Comparison of ENCODE assay signal across 10 cellular contexts in genomic region chr7:158761945-158762344, GRCh38.
"Had no signal": no experiment of that assay in that cellular context is flagged by ENCODE, and none has a peak within 500 bp of the region (broad histone marks: within the 10 kb centered on the region; RNA-seq: fewer than 3 reads in every experiment).

No MANE protein-coding gene starts in this region.

- H3K9me3 ChIP-seq: neutrophil, upper lobe of left lung had no signal

- H3K4me1 Mint-ChIP-seq: activated B cell treated with CpG ODN at 0.5 μM for 24 hours had no signal

- H3K27ac ChIP-seq: neutrophil, upper lobe of left lung had no signal

- H3K27ac Mint-ChIP-seq: activated B cell treated with CpG ODN at 0.5 μM for 24 hours; stimulated activated naive B cell treated with anti-CD40 and anti-IgM and Interleukin-4, amounts not matched to agents 10 μg/mL and 1 μg/mL and 100 μg/mL, for 72 hours had no signal

- H3K27me3 ChIP-seq: neutrophil, upper lobe of left lung had no signal

- H3K4me3 Mint-ChIP-seq: activated B cell treated with CpG ODN at 0.5 μM for 24 hours; effector memory CD8-positive, alpha-beta T cell; stimulated activated naive B cell treated with anti-CD40 and anti-IgM and Interleukin-4, amounts not matched to agents 10 μg/mL and 1 μg/mL and 100 μg/mL, for 72 hours had no signal

- H3K27me3 Mint-ChIP-seq: activated B cell treated with CpG ODN at 0.5 μM for 24 hours; effector memory CD8-positive, alpha-beta T cell; stimulated activated naive B cell treated with anti-CD40 and anti-IgM and Interleukin-4, amounts not matched to agents 10 μg/mL and 1 μg/mL and 100 μg/mL, for 72 hours had no signal

- DNase-seq: activated B cell treated with CpG ODN at 0.5 μM for 24 hours; activated CD4-positive, alpha-beta T cell treated with anti-CD3 and anti-CD28 coated beads for 48 hours; activated effector memory CD4-positive, alpha-beta T cell treated with Interleukin-2 at 50 U/mL for 16 hours; dermis blood vessel endothelial cell; effector memory CD8-positive, alpha-beta T cell; posterior cingulate gyrus; stimulated activated CD4-positive, alpha-beta T cell treated with anti-CD3 and anti-CD28 coated beads, Interleukin-2, amount 100 ng/mL, for 48 hours; stimulated activated naive B cell treated with anti-CD40 and anti-IgM and Interleukin-4, amounts not matched to agents 10 μg/mL and 1 μg/mL and 100 μg/mL, for 72 hours; upper lobe of left lung had no signal

- H3K9me3 Mint-ChIP-seq: activated B cell treated with CpG ODN at 0.5 μM for 24 hours; effector memory CD8-positive, alpha-beta T cell; stimulated activated naive B cell treated with anti-CD40 and anti-IgM and Interleukin-4, amounts not matched to agents 10 μg/mL and 1 μg/mL and 100 μg/mL, for 72 hours had no signal

- H3K4me3 ChIP-seq: upper lobe of left lung had no signal

- ATAC-seq: effector memory CD8-positive, alpha-beta T cell; stimulated activated naive B cell treated with anti-CD40 and anti-IgM and Interleukin-4, amounts not matched to agents 10 μg/mL and 1 μg/mL and 100 μg/mL, for 72 hours had no signal
